Comparison of ENCODE assay signal across 8 cellular contexts in the genomic region with DNA sequence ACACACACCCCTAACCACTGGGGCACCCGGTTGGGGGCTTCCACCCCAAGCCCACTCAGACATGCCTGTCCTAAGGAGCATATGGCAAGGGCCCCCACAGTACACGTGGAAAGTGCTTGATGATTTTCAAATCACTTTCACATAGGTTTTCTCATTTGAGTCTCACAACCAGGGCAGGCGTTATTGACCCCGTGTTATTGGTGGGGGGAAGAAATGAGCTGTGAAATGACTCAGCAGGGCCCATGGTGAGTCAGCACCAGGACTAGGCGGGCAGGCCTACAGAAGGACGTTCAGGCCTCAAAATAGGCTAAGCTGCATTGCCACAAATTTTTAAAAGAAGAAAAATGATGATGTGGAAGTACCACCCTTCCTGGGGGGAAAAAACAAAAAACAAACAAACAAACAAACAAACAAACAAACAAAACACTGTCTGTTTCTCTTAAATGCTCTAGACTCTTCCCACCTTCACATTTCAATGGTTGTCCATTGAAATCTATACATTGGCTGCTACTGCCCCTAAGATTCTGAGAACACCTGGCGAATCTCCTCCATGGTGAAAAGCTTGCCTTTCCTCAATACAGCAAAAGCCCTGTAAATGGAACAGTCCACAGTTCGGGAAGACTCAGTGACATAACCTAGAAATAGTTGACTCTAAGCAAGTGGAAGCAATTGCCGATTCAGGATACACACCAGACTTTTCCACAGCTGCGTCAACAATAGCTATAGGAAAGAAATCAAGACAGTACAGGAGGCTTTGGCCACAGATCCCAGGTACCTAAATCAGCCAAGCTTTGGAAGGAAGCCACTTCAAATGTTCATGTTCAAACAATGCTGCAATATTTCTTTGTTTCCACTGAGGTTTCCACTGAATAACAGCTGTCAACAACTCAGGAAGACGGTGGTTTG.
A peak's percentile ranks its signal among the peaks of the same experiment; 100 is the strongest.
DNase-seq lines count a peak whose midpoint lies in the region; ATAC-seq, FAIRE-seq and TF ChIP-seq lines count a peak whose summit lies in the region.

No MANE protein-coding gene starts in this region.

- peaks cover 0 to 14% (median 9%) of the 10 kb centered on the region in 4 donors for H3K4me1 ChIP-seq in transverse colon

- H3K36me3 ChIP-seq in transverse colon: no peaks in the 10 kb centered on the region

- peak; percentile 53 for ATAC-seq in left lobe of liver
- ATAC-seq in GM21526 (IDR thresholded peaks at IDR 0.05; ENCODE audit: low FRiP score, unreplicated experiment): no peak

- TF ChIP-seq POLR2A in transverse colon (IDR thresholded peaks at IDR 0.05) (no peak), GM12891 (IDR thresholded peaks at IDR 0.05; ENCODE audit: low read depth, low read length) (no peak)

- H3K9me3 ChIP-seq in transverse colon: no peaks in the 10 kb centered on the region

- no peak for TF ChIP-seq CTCF in transverse colon (IDR thresholded peaks at IDR 0.05)

- no peaks in the 10 kb centered on the region for H3K27me3 ChIP-seq in transverse colon

- H3K27ac ChIP-seq in transverse colon: peak overlapping the region in 3 of 4 donors; percentile 24 to 46 (median 37)

- in situ Hi-C loops in transverse colon (cut with MboI; ENCODE audit: low pct_ligation_motif_present in 1 of 4, low pct_unique_long_range_greater_than_20kb in 1 of 4, low sequenced_read_pairs in 3 of 4): no loop called here

- intact Hi-C loops in transverse colon (cut with DNase I; ENCODE audit: low total_unique reads): no loop called here

- DNase-seq in COLO668 (lab: John Stamatoyannopoulos, UW; ENCODE audit: unreplicated experiment) (peak; percentile 65), HT1080 (ENCODE audit: low read depth) (peak; percentile 81), left lobe of liver (ENCODE audit: low spot score) (no peak), transverse colon (no peak), GM12891 (ENCODE audit: insufficient read length, low spot score) (no peak), DMS 273 treated with DMSO at 0.1 percent for 48 hours (lab: John Stamatoyannopoulos, UW) (no peak)
- peak; percentile 56 to 69 for DNase-seq in activated CD4-positive, alpha-beta T cell treated with anti-CD3 and anti-CD28 coated beads, Interleukin-2, amount 50 U/mL, for 48 hours

- no peak for FAIRE-seq in GM12891 (lab: Jason Lieb, UNC)

- TF ChIP-seq EP300 in transverse colon (IDR thresholded peaks at IDR 0.05; ENCODE audit: low read depth): no peak

- 47 to 58% methylated on average over 6 to 11 of the region's 11 CpGs for WGBS in transverse colon (ENCODE audit: low coverage in 1 of 2), 2 donors

- no peak overlapping the region for H3K4me3 ChIP-seq in transverse colon

TF ChIP-seq in GM12891, 5 proteins besides CTCF, POLR2A, EP300 and RAD21:
- TF ChIP-seq POU2F2 (IDR thresholded peaks at IDR 0.05; ENCODE audit: low read depth, low read length) (no peak), PAX5 (IDR thresholded peaks at IDR 0.05; ENCODE audit: insufficient read depth, low read length, severe bottlenecking) (no peak), SPI1 (IDR thresholded peaks at IDR 0.05; ENCODE audit: low read depth, low read length) (no peak), TAF1 (IDR thresholded peaks at IDR 0.05; ENCODE audit: low read depth, low read length) (no peak), POLR2AphosphoS5 (IDR thresholded peaks at IDR 0.05; ENCODE audit: low read depth, low read length) (no peak)

Comparison
In these comparisons a context has a peak if more than half of its experiments do, and no peak if none do; other contexts are left out.
1. DNase-seq: peak in COLO668 (single experiment), HT1080 (single experiment) and activated CD4-positive, alpha-beta T cell treated with anti-CD3 and anti-CD28 coated beads, Interleukin-2, amount 50 U/mL, for 48 hours (2 of 2); none in left lobe of liver (single experiment), transverse colon (single experiment), GM12891 (single experiment) and DMS 273 treated with DMSO at 0.1 percent for 48 hours (single experiment).